9 cellular contexts compared by ENCODE assay signal in the genomic region with DNA sequence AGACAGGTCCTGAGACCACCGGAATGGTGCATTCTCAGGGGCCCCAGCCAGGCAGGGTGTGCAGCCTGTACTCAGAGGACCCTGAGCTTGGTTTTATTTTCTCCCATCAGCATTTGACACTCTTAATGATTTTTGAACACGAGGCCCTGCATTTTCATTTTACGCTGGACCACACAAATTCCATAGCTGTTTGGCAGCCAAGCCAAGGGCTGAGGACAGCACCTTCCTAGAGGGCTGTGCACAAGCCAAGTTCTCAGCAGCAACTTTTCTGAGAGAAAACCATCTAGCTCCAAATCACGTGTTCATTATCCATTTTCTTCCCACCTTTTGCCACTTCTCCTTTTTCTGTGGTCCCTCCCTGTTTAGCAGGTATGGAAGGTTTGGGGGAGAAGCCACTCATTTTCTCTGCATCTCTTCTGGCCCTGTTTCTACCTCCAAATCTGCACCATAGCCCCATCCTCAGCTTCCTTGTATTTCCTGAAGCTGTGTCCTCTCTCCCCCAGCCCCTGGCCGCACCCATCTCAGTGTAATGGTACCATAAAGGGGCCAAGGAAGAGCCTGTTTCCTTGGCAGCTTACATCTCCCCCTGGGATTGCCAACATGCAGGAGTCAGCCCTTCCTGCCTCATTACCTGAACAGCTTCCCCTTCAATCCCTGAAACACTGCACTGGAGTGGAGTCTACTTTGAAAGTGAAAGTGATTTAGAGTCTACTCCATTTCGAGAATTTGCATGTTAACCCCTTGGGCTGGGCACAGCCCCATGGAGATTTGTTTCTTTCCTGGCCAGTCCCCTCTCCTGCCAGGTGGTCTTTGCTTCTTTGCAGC.
DNase-seq lines count a peak whose midpoint lies in the region; ATAC-seq and TF ChIP-seq lines count a peak whose summit lies in the region.
"Had no signal": no experiment of that assay in that cellular context is flagged by ENCODE, and none has a peak within 500 bp of the region (broad histone marks: within the 10 kb centered on the region; RNA-seq: fewer than 3 reads in every experiment).

No MANE protein-coding gene starts in this region.

- 58 to 76% methylated on average over 6 of the region's 6 CpGs for WGBS in thyroid gland, 2 donors

- no peak overlapping the region for H3K9ac ChIP-seq in OCI-LY1 (ENCODE audit: low read length)

- H3K9me3 ChIP-seq in CD4-positive, CD25-positive, alpha-beta regulatory T cell (ENCODE audit: control insufficient read depth in 2 of 2, low read length in 2 of 2), result no peaks in the 10 kb centered on the region
- H3K9me3 ChIP-seq in OCI-LY1 (ENCODE audit: low read length), result no peaks in the 10 kb centered on the region
- H3K9me3 ChIP-seq in thyroid gland, result no peaks in the 10 kb centered on the region
- H3K9me3 ChIP-seq: ovary had no signal

- no peak for TF ChIP-seq POLR2A in thyroid gland (IDR thresholded peaks at IDR 0.05)

- H2AFZ ChIP-seq in OCI-LY1 (ENCODE audit: low read length) (no peak overlapping the region), GM23338 (no peak overlapping the region)

- peaks cover 4% of the 10 kb centered on the region for H3K27me3 Mint-ChIP-seq in CD4-positive, CD25-positive, alpha-beta regulatory T cell
- peaks cover 3% of the 10 kb centered on the region for H3K27me3 Mint-ChIP-seq in GM23338 (ENCODE audit: insufficient read depth, low read depth, poor library complexity)

- H3K9me2 ChIP-seq in OCI-LY1 (ENCODE audit: low read depth, low read length) (no peaks in the 10 kb centered on the region), GM23338 (ENCODE audit: insufficient read depth) (no peaks in the 10 kb centered on the region)

- peaks cover 0 to 29% (median 8%) of the 10 kb centered on the region in 4 donors for H3K4me1 Mint-ChIP-seq in CD4-positive, CD25-positive, alpha-beta regulatory T cell
- peaks cover 20% of the 10 kb centered on the region; the same call in 2 of the 3 replicates for H3K4me1 Mint-ChIP-seq in GM23338

- no peaks in the 10 kb centered on the region for H3K9me3 Mint-ChIP-seq in CD4-positive, CD25-positive, alpha-beta regulatory T cell
- H3K9me3 Mint-ChIP-seq in GM23338, result no peaks in the 10 kb centered on the region; the same call in 2 of the 3 replicates

- no peaks in the 10 kb centered on the region for H3F3A ChIP-seq in OCI-LY1 (ENCODE audit: insufficient read depth, low read length)
- H3F3A ChIP-seq in GM23338 (replicated peaks; ENCODE audit: low read depth), result no peaks in the 10 kb centered on the region

- H3K36me3 Mint-ChIP-seq in CD4-positive, CD25-positive, alpha-beta regulatory T cell, result no peaks in the 10 kb centered on the region
- H3K36me3 Mint-ChIP-seq in GM23338 (ENCODE audit: low read depth), result peaks cover 4% of the 10 kb centered on the region; the same call in 1 of the 3 replicates

- DNase-seq in CD4-positive, CD25-positive, alpha-beta regulatory T cell, result peak in 1 of 3 donors; percentile 11
- DNase-seq in islet precursor cell (peak; percentile 26), thyroid gland (no peak), GM23338 (ENCODE audit: low spot score) (no peak), GM19240 (ENCODE audit: insufficient read length, low spot score) (no peak)

- H3K27ac Mint-ChIP-seq in CD4-positive, CD25-positive, alpha-beta regulatory T cell, result peak overlapping the region; percentile 0 to 84 (median 77)
- no peak overlapping the region for H3K27ac Mint-ChIP-seq in GM23338

- H4K20me1 ChIP-seq in OCI-LY1 (ENCODE audit: insufficient read depth, low read length), result no peaks in the 10 kb centered on the region
- no peaks in the 10 kb centered on the region for H4K20me1 ChIP-seq in GM23338 (replicated peaks; ENCODE audit: insufficient read depth)

- peak overlapping the region; percentile 11 for H3K4me3 ChIP-seq in CD4-positive, CD25-positive, alpha-beta regulatory T cell (ENCODE audit: low read depth, low read length)
- peak overlapping the region; percentile 27 for H3K4me3 ChIP-seq in OCI-LY1 (ENCODE audit: low read depth, low read length, poor library complexity, severe bottlenecking)
- no peak overlapping the region for H3K4me3 ChIP-seq in thyroid gland (replicated peaks in 1 of 3)
- no peak overlapping the region for H3K4me3 ChIP-seq in GM23338
- H3K4me3 ChIP-seq: ovary had no signal

- H3K4me3 Mint-ChIP-seq in CD4-positive, CD25-positive, alpha-beta regulatory T cell, result peak overlapping the region in 2 of 4 donors; percentile 66 to 70
- H3K4me3 Mint-ChIP-seq in GM23338, result no peak overlapping the region

- ATAC-seq in CD4-positive, CD25-positive, alpha-beta regulatory T cell (ENCODE audit: low read depth in 2 of 2), result no peak
- ATAC-seq in GM19463 (IDR thresholded peaks at IDR 0.05; ENCODE audit: unreplicated experiment), result peak; percentile 53
- no peak for ATAC-seq in HG02588 (IDR thresholded peaks at IDR 0.05; ENCODE audit: unreplicated experiment)
- ATAC-seq in GM23338, result no peak

- no peak for TF ChIP-seq CTCF in OCI-LY1 (IDR thresholded peaks at IDR 0.05; ENCODE audit: low read length)
- TF ChIP-seq CTCF in thyroid gland (IDR thresholded peaks at IDR 0.05), result no peak
- TF ChIP-seq CTCF in GM23338 (conservative IDR thresholded peaks at IDR 0.05; ENCODE audit: low read depth in 2 of 2), result no peak

- H3K27me3 ChIP-seq in CD4-positive, CD25-positive, alpha-beta regulatory T cell (ENCODE audit: control insufficient read depth, insufficient read depth, low read length), result no peaks in the 10 kb centered on the region
- H3K27me3 ChIP-seq in OCI-LY1 (ENCODE audit: insufficient read depth, low read length) (no peaks in the 10 kb centered on the region), thyroid gland (no peaks in the 10 kb centered on the region), GM23338 (ENCODE audit: insufficient read depth) (no peaks in the 10 kb centered on the region)
- H3K27me3 ChIP-seq: ovary had no signal

- intact Hi-C loops in thyroid gland (cut with DNase I), result no loop called here

- H3K27ac ChIP-seq in CD4-positive, CD25-positive, alpha-beta regulatory T cell (ENCODE audit: insufficient read depth, low read length, poor library complexity, severe bottlenecking), result no peak overlapping the region
- H3K27ac ChIP-seq in OCI-LY1 (ENCODE audit: low read depth, low read length, poor library complexity, severe bottlenecking) (no peak overlapping the region), thyroid gland (peak overlapping the region in 1 of 3 donors; percentile 14), GM23338 (ENCODE audit: low read depth) (no peak overlapping the region)

- H3K79me2 ChIP-seq in OCI-LY1 (ENCODE audit: insufficient read depth, low read length), result no peaks in the 10 kb centered on the region
- H3K79me2 ChIP-seq in GM23338 (replicated peaks; ENCODE audit: insufficient read depth), result no peaks in the 10 kb centered on the region

- H3K4me2 ChIP-seq in OCI-LY1 (ENCODE audit: low read length) (peak overlapping the region; percentile 44; the same call in 1 of the 2 replicates), GM23338 (no peak overlapping the region)

- H3K36me3 ChIP-seq in CD4-positive, CD25-positive, alpha-beta regulatory T cell (ENCODE audit: control insufficient read depth, insufficient read depth, low read length), result no peaks in the 10 kb centered on the region
- no peaks in the 10 kb centered on the region for H3K36me3 ChIP-seq in OCI-LY1 (ENCODE audit: insufficient read depth, low read length)
- no peaks in the 10 kb centered on the region for H3K36me3 ChIP-seq in thyroid gland
- no peaks in the 10 kb centered on the region for H3K36me3 ChIP-seq in GM23338 (ENCODE audit: insufficient read depth)
- H3K36me3 ChIP-seq: ovary had no signal

- H3K4me1 ChIP-seq in CD4-positive, CD25-positive, alpha-beta regulatory T cell (ENCODE audit: control insufficient read depth, insufficient read depth, low read length, poor library complexity, severe bottlenecking), result no peaks in the 10 kb centered on the region
- no peaks in the 10 kb centered on the region for H3K4me1 ChIP-seq in OCI-LY1 (ENCODE audit: insufficient read depth, low read length, severe bottlenecking)
- peaks cover 6 to 11% of the 10 kb centered on the region in 2 donors for H3K4me1 ChIP-seq in thyroid gland
- peaks cover 7% of the 10 kb centered on the region; the same call in 1 of the 2 replicates for H3K4me1 ChIP-seq in GM23338 (ENCODE audit: insufficient read depth)

TF ChIP-seq in GM23338, 12 proteins besides CTCF, POLR2A, EP300 and RAD21 (continues in another document):
- TF ChIP-seq CREB1 (CRISPR knock-in tag; IDR thresholded peaks at IDR 0.05; ENCODE audit: low read depth), result no peak
- TF ChIP-seq ETS1 (IDR thresholded peaks at IDR 0.05), result no peak
- no peak for TF ChIP-seq REST (IDR thresholded peaks at IDR 0.05; ENCODE audit: unreplicated experiment)
- TF ChIP-seq ZNF114 (CRISPR knock-in tag; IDR thresholded peaks at IDR 0.05), result no peak

Comparison
In these comparisons a context has a peak if more than half of its experiments do, and no peak if none do; other contexts are left out.
1. H3K4me3 ChIP-seq: peak in CD4-positive, CD25-positive, alpha-beta regulatory T cell (single experiment) and OCI-LY1 (single experiment); none in thyroid gland (0 of 3) and GM23338 (single experiment).